8 cellular contexts compared by ENCODE assay signal in genomic region chr12:26651566-26652188, GRCh38.
A peak's percentile ranks its signal among the peaks of the same experiment; 100 is the strongest.
DNase-seq lines count a peak whose midpoint lies in the region; ATAC-seq and TF ChIP-seq lines count a peak whose summit lies in the region.

No MANE protein-coding gene starts in this region.

- intact Hi-C loops in adrenal gland (cut with DNase I) (loop anchor here (10.0 kb wide), 2 partner anchors 53 to 557 kb away; no protein-coding TSS in a partner anchor), left cardiac atrium (cut with DNase I) (loop anchor here (5.0 to 10.0 kb wide), 3 partner anchors 209 to 557 kb away; no protein-coding TSS in a partner anchor), psoas muscle (cut with DNase I) (loop anchor here in 1 of 2 donors (2.0 kb wide), 2 partner anchors 217 to 553 kb away; no protein-coding TSS in a partner anchor)

- no peaks in the 10 kb centered on the region for H3K27me3 ChIP-seq in adrenal gland
- H3K27me3 ChIP-seq in psoas muscle (ENCODE audit: insufficient read depth in 3 of 3, low read length in 2 of 3) = no peaks in the 10 kb centered on the region

- TF ChIP-seq POLR2A in adrenal gland (IDR thresholded peaks at IDR 0.05) = no peak

- H3K4me1 ChIP-seq in adrenal gland (replicated peaks in 1 of 2) = no peaks in the 10 kb centered on the region
- H3K4me1 ChIP-seq in psoas muscle = no peaks in the 10 kb centered on the region

- H3K27ac ChIP-seq in adrenal gland (no peak overlapping the region), psoas muscle (no peak overlapping the region)

- peak; percentile 65 to 70 for ATAC-seq in left cardiac atrium
- peak; percentile 67 to 85 (median 76) for ATAC-seq in psoas muscle
- ATAC-seq in GM18511 (IDR thresholded peaks at IDR 0.05; ENCODE audit: unreplicated experiment) = no peak
- no peak for ATAC-seq in GM18873 (IDR thresholded peaks at IDR 0.05; ENCODE audit: low FRiP score, unreplicated experiment)

- H3K9me3 ChIP-seq in adrenal gland (replicated peaks in 1 of 3) (peaks cover 0 to 7% (median 0%) of the 10 kb centered on the region in 3 donors), psoas muscle (no peaks in the 10 kb centered on the region)

- WGBS in adrenal gland, 4 donors = 34 to 43% (median 41%) methylated on average over 7 of the region's 7 CpGs
- 31 to 33% (median 33%) methylated on average over 7 of the region's 7 CpGs for WGBS in psoas muscle, 3 donors

- H3K36me3 ChIP-seq in adrenal gland (replicated peaks in 1 of 2) (peaks cover 0 to 33% of the 10 kb centered on the region in 2 donors), psoas muscle (ENCODE audit: insufficient read depth in 1 of 2, low read depth in 1 of 2) (peaks cover 0 to 28% of the 10 kb centered on the region in 2 donors)

- H3K4me3 ChIP-seq in adrenal gland (no peak overlapping the region), psoas muscle (no peak overlapping the region)

- TF ChIP-seq CTCF in adrenal gland (IDR thresholded peaks at IDR 0.05) (peak; percentile 67 to 82 (median 75)), psoas muscle (IDR thresholded peaks at IDR 0.05) (peak; percentile 83)

- DNase-seq in DMS114 treated with DMSO at 0.1 percent for 48 hours (lab: John Stamatoyannopoulos, UW; ENCODE audit: unreplicated experiment) (peak; percentile 37), HS-27A (ENCODE audit: low read depth) (peak; percentile 75), NOMO-1 treated with DMSO at 0.1 percent for 48 hours (lab: John Stamatoyannopoulos, UW; ENCODE audit: unreplicated experiment) (peak; percentile 42), adrenal gland (peak; percentile 37 to 78 (median 64)), left cardiac atrium (no peak), psoas muscle (no peak)

Comparison
In these comparisons a context has a peak if more than half of its experiments do, and no peak if none do; other contexts are left out.
1. DNase-seq: peak in DMS114 treated with DMSO at 0.1 percent for 48 hours (single experiment), HS-27A (single experiment), NOMO-1 treated with DMSO at 0.1 percent for 48 hours (single experiment) and adrenal gland (7 of 7); none in left cardiac atrium (single experiment) and psoas muscle (0 of 2).
2. ATAC-seq: peak in left cardiac atrium (2 of 2) and psoas muscle (4 of 4); none in GM18511 (single experiment) and GM18873 (single experiment).